18 cellular contexts compared by ENCODE assay signal in genomic region chr12:108610336-108610815, GRCh38. TPM values are rescaled to one million over a fixed set of nuclear protein-coding genes. Genes with fewer than 3 reads are reported as not detected.
"Had no signal": no experiment of that assay in that cellular context is flagged by ENCODE, and none has a peak within 500 bp of the region (broad histone marks: within the 10 kb centered on the region; RNA-seq: fewer than 3 reads in every experiment).

No MANE protein-coding gene starts in this region.

- ATAC-seq: foreskin keratinocyte had no signal

- H3K4me3 ChIP-seq: body of pancreas, lung, thoracic aorta had no signal

- H3K4me1 ChIP-seq: body of pancreas had no signal

- FAIRE-seq: keratinocyte had no signal

- H3K9me3 ChIP-seq: body of pancreas, thoracic aorta had no signal

- H3K36me3 ChIP-seq: thoracic aorta, WERI-Rb-1 had no signal

- H3K27me3 ChIP-seq: body of pancreas, foreskin keratinocyte had no signal

- DNase-seq: activated CD4-positive, alpha-beta T cell treated with anti-CD3 and anti-CD28 coated beads, Interleukin-2, amount 50 U/mL, for 48 hours; activated naive CD4-positive, alpha-beta T cell treated with Interleukin-2 at 50 U/mL for 16 hours; activated naive CD8-positive, alpha-beta T cell treated with anti-CD3 and anti-CD28 coated beads, Interleukin-2, amount 10 ng/mL, durations not matched to agents 7 days and 5 days; activated T-cell treated with anti-CD3 and anti-CD28 coated beads, Interleukin-2, amount 50 U/mL, for 1 hour; foreskin keratinocyte; glutamatergic neuron; stimulated activated CD4-positive, alpha-beta T cell treated with anti-CD3 and anti-CD28 coated beads, Interleukin-12 subunit alpha, Interleukin-12 subunit beta, amount 100 ng/mL, for 4 hours; SW 1271; WERI-Rb-1 had no signal

- H3K27ac ChIP-seq: body of pancreas, foreskin keratinocyte, thoracic aorta, WERI-Rb-1 had no signal

RNA-seq across cellular contexts. Expression of gene TMEM119, which starts 12.5 kb away (rescaled TPM):
- total RNA-seq: activated T-helper 2 cell treated with anti-CD3 and anti-CD28 coated beads, Interferon-gamma antibody, Interleukin-2, Interleukin-4, amounts not matched to agents 10 μg/mL and 5 μg/mL and 100 μg/mL, durations not matched to agents 14 hours and 24 hours and 36 hours; dermis microvascular lymphatic vessel endothelial cell; foreskin keratinocyte; progenitor cell of endocrine pancreas had no signal
- polyA plus RNA-seq: keratinocyte, neural cell had no signal

RNA-seq across cellular contexts. Expression of gene SELPLG, which starts 23.3 kb away (rescaled TPM):
- total RNA-seq: mesothelial cell of epicardium, progenitor cell of endocrine pancreas had no signal
